10 cellular contexts compared by ENCODE assay signal in the genomic region with DNA sequence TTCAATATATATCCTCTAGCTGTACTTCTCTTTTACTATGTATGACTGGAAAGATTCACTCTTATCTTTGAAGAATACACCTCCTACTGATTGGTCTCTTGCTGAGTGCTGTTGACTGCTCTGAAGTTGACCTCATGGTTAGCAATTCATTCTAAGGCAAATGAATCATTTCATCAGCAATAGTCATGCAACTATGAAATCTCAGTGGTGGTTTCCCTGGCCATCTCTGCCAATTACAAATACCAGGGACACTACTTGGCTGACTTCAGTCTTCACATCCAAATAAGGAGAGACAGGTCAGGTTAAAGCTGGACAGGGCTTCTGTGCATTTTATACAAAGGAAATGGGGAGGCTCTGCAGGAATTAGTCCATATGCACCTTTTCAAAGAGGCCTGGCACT.
A peak's percentile ranks its signal among the peaks of the same experiment; 100 is the strongest.
DNase-seq lines count a peak whose midpoint lies in the region; ATAC-seq and TF ChIP-seq lines count a peak whose summit lies in the region.
"Had no signal": no experiment of that assay in that cellular context is flagged by ENCODE, and none has a peak within 500 bp of the region (broad histone marks: within the 10 kb centered on the region; RNA-seq: fewer than 3 reads in every experiment).

No MANE protein-coding gene starts in this region.

- H3K27me3 Mint-ChIP-seq in mesothelial cell of epicardium (ENCODE audit: low read depth), result no peaks in the 10 kb centered on the region
- H3K27me3 Mint-ChIP-seq: stimulated activated memory B cell treated with anti-CD40 and anti-IgM and Interleukin-4, amounts not matched to agents 10 μg/mL and 1 μg/mL and 100 μg/mL, for 72 hours had no signal

- no peak overlapping the region for H3K4me3 Mint-ChIP-seq in mesothelial cell of epicardium
- H3K4me3 Mint-ChIP-seq: stimulated activated memory B cell treated with anti-CD40 and anti-IgM and Interleukin-4, amounts not matched to agents 10 μg/mL and 1 μg/mL and 100 μg/mL, for 72 hours had no signal

- no peak for TF ChIP-seq CTCF in mesothelial cell of epicardium (IDR thresholded peaks at IDR 0.05; ENCODE audit: unreplicated experiment)

- H3K36me3 Mint-ChIP-seq in mesothelial cell of epicardium, result peaks cover 3% of the 10 kb centered on the region
- H3K36me3 Mint-ChIP-seq: stimulated activated memory B cell treated with anti-CD40 and anti-IgM and Interleukin-4, amounts not matched to agents 10 μg/mL and 1 μg/mL and 100 μg/mL, for 72 hours had no signal

- DNase-seq in ELR (ENCODE audit: low read depth) (peak; percentile 97), NCI-H226 (peak; percentile 97), dermis blood vessel endothelial cell (peak; percentile 73), mesothelial cell of epicardium (ENCODE audit: low spot score in 2 of 2, unreplicated experiment in 2 of 2) (no peak), T-helper 2 cell (no peak), SIG-M5 (lab: John Stamatoyannopoulos, UW) (no peak), head of caudate nucleus (no peak)
- DNase-seq: right lobe of liver had no signal

- peak overlapping the region; percentile 52 for H3K27ac Mint-ChIP-seq in mesothelial cell of epicardium
- H3K27ac Mint-ChIP-seq: stimulated activated memory B cell treated with anti-CD40 and anti-IgM and Interleukin-4, amounts not matched to agents 10 μg/mL and 1 μg/mL and 100 μg/mL, for 72 hours had no signal

- H3K9me3 Mint-ChIP-seq in mesothelial cell of epicardium, result peaks cover 4% of the 10 kb centered on the region
- H3K9me3 Mint-ChIP-seq: stimulated activated memory B cell treated with anti-CD40 and anti-IgM and Interleukin-4, amounts not matched to agents 10 μg/mL and 1 μg/mL and 100 μg/mL, for 72 hours had no signal

- peaks cover 23% of the 10 kb centered on the region for H3K4me1 Mint-ChIP-seq in mesothelial cell of epicardium
- H3K4me1 Mint-ChIP-seq: stimulated activated memory B cell treated with anti-CD40 and anti-IgM and Interleukin-4, amounts not matched to agents 10 μg/mL and 1 μg/mL and 100 μg/mL, for 72 hours had no signal

- intact Hi-C loops in head of caudate nucleus (cut with DNase I), result no loop called here

- ATAC-seq in GM18873 (IDR thresholded peaks at IDR 0.05; ENCODE audit: low FRiP score, unreplicated experiment), result no peak
- ATAC-seq: stimulated activated memory B cell treated with anti-CD40 and anti-IgM and Interleukin-4, amounts not matched to agents 10 μg/mL and 1 μg/mL and 100 μg/mL, for 72 hours had no signal

Comparison
In these comparisons a context has a peak if more than half of its experiments do, and no peak if none do; other contexts are left out.
1. DNase-seq: peak in ELR (single experiment), NCI-H226 (single experiment) and dermis blood vessel endothelial cell (single experiment); none in mesothelial cell of epicardium (0 of 2), T-helper 2 cell (0 of 5), SIG-M5 (single experiment) and head of caudate nucleus (0 of 42).